8 cellular contexts compared by ENCODE assay signal in the genomic region with DNA sequence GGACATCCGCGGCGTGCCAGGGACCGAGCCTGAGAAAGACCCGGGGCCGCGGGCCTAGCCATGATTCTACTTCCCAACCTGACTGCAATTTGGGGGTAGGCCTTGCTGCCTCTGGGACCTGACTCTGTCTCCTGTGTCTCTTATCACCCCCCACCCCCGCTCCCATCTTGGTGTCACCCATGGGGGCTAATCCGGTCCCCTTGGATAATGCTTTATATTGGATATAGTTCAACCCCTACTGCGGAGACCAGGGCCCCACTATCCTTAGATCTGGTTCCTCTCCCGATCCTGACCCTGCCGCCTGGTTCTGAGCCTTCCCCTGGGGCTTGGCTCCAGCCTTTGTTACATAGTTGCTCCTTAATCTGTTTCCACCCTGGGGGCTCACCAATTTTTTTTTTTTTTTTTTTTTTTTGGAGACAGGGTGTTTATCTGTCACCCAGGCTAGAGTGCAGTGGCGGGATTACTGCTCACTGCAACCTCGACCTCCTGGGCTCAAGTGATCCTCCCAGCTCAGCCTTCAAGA. TPM values are rescaled to one million over a fixed set of nuclear protein-coding genes. Genes with fewer than 3 reads are reported as not detected.
DNase-seq lines count a peak whose midpoint lies in the region; ATAC-seq and TF ChIP-seq lines count a peak whose summit lies in the region.

No MANE protein-coding gene starts in this region.

- TF ChIP-seq RAD21 in HCT116 (IDR thresholded peaks at IDR 0.05; ENCODE audit: low read depth): no peak

- POLR2A ChIA-PET in HCT116 (lab: Charles Lee): no interaction called here
- POLR2A ChIA-PET in activated CD8-positive, alpha-beta T cell treated with anti-CD3 and anti-CD28 coated beads, Interleukin-2, amount 10 ng/mL, durations not matched to agents 7 days and 5 days (lab: Charles Lee): interaction anchor here (1.2 to 2.8 kb wide), 4 partner anchors 14 to 140 kb away, joined by 3 to 24 read pairs (median 8); a partner anchor contains a TSS

- WGBS in spleen, 5 donors: 41 to 82% (median 50%) methylated on average over 7 to 14 of the region's 14 CpGs

- peak overlapping the region; percentile 92 for H3K4me2 ChIP-seq in HCT116 (ENCODE audit: low read length)

- BruUV-seq in HCT116 (replicated peaks; lab: Mats Ljungman, UMichigan): no TSS peak

- H2AFZ ChIP-seq in HCT116 (ENCODE audit: low read depth, low read length, poor library complexity, severe bottlenecking): no peak overlapping the region

- H3K9me3 Mint-ChIP-seq in activated CD8-positive, alpha-beta T cell treated with anti-CD3 and anti-CD28 coated beads, Interleukin-2, amount 10 ng/mL, durations not matched to agents 7 days and 5 days (ENCODE audit: insufficient read depth): no peaks in the 10 kb centered on the region

- H3K36me3 ChIP-seq in HCT116 (ENCODE audit: control insufficient read depth in 1 of 2, insufficient read depth in 2 of 2, low read length in 2 of 2): no peaks in the 10 kb centered on the region
- peaks cover 2% of the 10 kb centered on the region for H3K36me3 ChIP-seq in iPS-15b (ENCODE audit: control insufficient read depth, insufficient read depth, low read length)
- H3K36me3 ChIP-seq in spleen: peaks cover 0 to 24% (median 0%) of the 10 kb centered on the region in 6 donors

- TF ChIP-seq CTCF in HCT116 (IDR thresholded peaks at IDR 0.05 in 2 of 3, conservative IDR thresholded peaks at IDR 0.05 in 1 of 3; ENCODE audit: borderline replicate concordance in 1 of 3, insufficient read depth in 1 of 3, low read depth in 2 of 3, low read length in 2 of 3) (no peak), spleen (IDR thresholded peaks at IDR 0.05 in 8 of 11, conservative IDR thresholded peaks at IDR 0.05 in 3 of 11) (no peak)

- peaks cover 14% of the 10 kb centered on the region for H3K36me3 Mint-ChIP-seq in activated CD8-positive, alpha-beta T cell treated with anti-CD3 and anti-CD28 coated beads, Interleukin-2, amount 10 ng/mL, durations not matched to agents 7 days and 5 days (ENCODE audit: low read depth)

- H3K4me1 Mint-ChIP-seq in activated CD8-positive, alpha-beta T cell treated with anti-CD3 and anti-CD28 coated beads, Interleukin-2, amount 10 ng/mL, durations not matched to agents 7 days and 5 days (ENCODE audit: low read depth): peaks cover 31% of the 10 kb centered on the region

- H3K4me1 ChIP-seq in HCT116 (ENCODE audit: control insufficient read depth in 1 of 2, insufficient read depth in 2 of 2, low read length in 2 of 2) (peaks cover 14 to 25% of the 10 kb centered on the region in 2 experiments; a peak in 3 of 4 replicates), iPS-15b (ENCODE audit: control insufficient read depth, insufficient read depth, low read length) (no peaks in the 10 kb centered on the region), spleen (peaks cover 19 to 86% (median 62%) of the 10 kb centered on the region in 6 donors)

- H3K4me3 ChIP-seq in HCT116 (replicated peaks in 1 of 2; ENCODE audit: low read depth in 1 of 2, low read length in 2 of 2) (peak overlapping the region; percentile 63 to 81), iPS-15b (ENCODE audit: low read depth, low read length) (peak overlapping the region; percentile 100), spleen (peak overlapping the region; percentile 65 to 99 (median 82))

- ATAC-seq in HCT116 (no peak), GM18870 (IDR thresholded peaks at IDR 0.05; ENCODE audit: unreplicated experiment) (no peak)
- ATAC-seq in activated CD8-positive, alpha-beta T cell treated with anti-CD3 and anti-CD28 coated beads, Interleukin-2, amount 10 ng/mL, durations not matched to agents 7 days and 5 days: no peak

- no peaks in the 10 kb centered on the region for H3K27me3 ChIP-seq in HCT116 (ENCODE audit: insufficient read depth, low read length)
- no peaks in the 10 kb centered on the region for H3K27me3 ChIP-seq in iPS-15b (ENCODE audit: control insufficient read depth, insufficient read depth, low read length)
- no peaks in the 10 kb centered on the region for H3K27me3 ChIP-seq in spleen (replicated peaks in 1 of 7)

- RAD21 ChIA-PET in HCT116 (lab: Charles Lee; ENCODE audit: low non-redundant PET in 1 of 2, low total read pairs in 2 of 2, uncharacterized antibody in 2 of 2, unreplicated experiment in 2 of 2): no interaction called here

- TF ChIP-seq POLR2A in HCT116 (IDR thresholded peaks at IDR 0.05; ENCODE audit: borderline replicate concordance, extremely low read depth, insufficient read depth, insufficient read length) (no peak), spleen (IDR thresholded peaks at IDR 0.05) (no peak)

- H3K27ac ChIP-seq in HCT116 (ENCODE audit: low read depth, low read length): peak overlapping the region; percentile 93
- H3K27ac ChIP-seq in spleen: peak overlapping the region; percentile 83 to 97 (median 94)

- H3K79me2 ChIP-seq in HCT116 (ENCODE audit: insufficient read depth, low read length): peaks cover 10% of the 10 kb centered on the region

- peak overlapping the region; percentile 52 for H3K27ac Mint-ChIP-seq in activated CD8-positive, alpha-beta T cell treated with anti-CD3 and anti-CD28 coated beads, Interleukin-2, amount 10 ng/mL, durations not matched to agents 7 days and 5 days

- H3K9me2 ChIP-seq in HCT116 (ENCODE audit: insufficient read depth): no peaks in the 10 kb centered on the region

- no peaks in the 10 kb centered on the region for H3K27me3 Mint-ChIP-seq in activated CD8-positive, alpha-beta T cell treated with anti-CD3 and anti-CD28 coated beads, Interleukin-2, amount 10 ng/mL, durations not matched to agents 7 days and 5 days (ENCODE audit: low read depth)

- CTCF ChIA-PET in HCT116 (lab: Charles Lee): interaction anchor here (2.1 kb wide), 1 partner anchor 158 kb away, joined by 12 read pairs; no protein-coding TSS in a partner anchor
- CTCF ChIA-PET in activated CD8-positive, alpha-beta T cell treated with anti-CD3 and anti-CD28 coated beads, Interleukin-2, amount 10 ng/mL, durations not matched to agents 7 days and 5 days (lab: Charles Lee): interaction anchor here (0.6 to 3.0 kb wide), 7 partner anchors 8 to 260 kb away, joined by 3 to 13 read pairs (median 4); a partner anchor contains a TSS

- intact Hi-C loops in HCT116 (cut with micrococcal nuclease) (loop anchor here (2.0 to 10.0 kb wide), 3 partner anchors 65 to 159 kb away; a partner anchor contains a TSS), spleen (cut with DNase I; ENCODE audit: low total_unique reads) (no loop called here)

- no peaks in the 10 kb centered on the region for H3K9me3 ChIP-seq in HCT116 (ENCODE audit: control insufficient read depth in 1 of 2, insufficient read depth in 1 of 2, low read depth in 1 of 2, low read length in 2 of 2)
- no peaks in the 10 kb centered on the region for H3K9me3 ChIP-seq in iPS-15b (ENCODE audit: control insufficient read depth, insufficient read depth, low read length)
- H3K9me3 ChIP-seq in spleen: no peaks in the 10 kb centered on the region

- H3K4me3 Mint-ChIP-seq in activated CD8-positive, alpha-beta T cell treated with anti-CD3 and anti-CD28 coated beads, Interleukin-2, amount 10 ng/mL, durations not matched to agents 7 days and 5 days: peak overlapping the region; percentile 75

- DNase-seq in HCT116 (ENCODE audit: low read depth, low spot score) (no peak), spleen (no peak), nucleus accumbens (lab: John Stamatoyannopoulos, UW) (no peak), NCI-H2029 treated with DMSO at 0.1 percent for 48 hours (lab: John Stamatoyannopoulos, UW) (no peak), T-helper 9 cell (no peak)
- DNase-seq in activated CD8-positive, alpha-beta T cell treated with anti-CD3 and anti-CD28 coated beads, Interleukin-2, amount 10 ng/mL, durations not matched to agents 7 days and 5 days: no peak

- peak overlapping the region; percentile 92 for H3K9ac ChIP-seq in HCT116 (ENCODE audit: low read length)
- H3K9ac ChIP-seq in iPS-15b (ENCODE audit: low read depth, low read length): no peak overlapping the region

- no peaks in the 10 kb centered on the region for H4K20me1 ChIP-seq in HCT116 (ENCODE audit: insufficient read depth)

TF ChIP-seq in HCT116, 20 proteins besides CTCF, POLR2A, EP300 and RAD21 (continues in another document):
- no peak for TF ChIP-seq ELF1 (IDR thresholded peaks at IDR 0.05; ENCODE audit: borderline replicate concordance, low read depth)

RNA-seq across cellular contexts. Expression of a gene that starts 1.3 kb away (rescaled TPM):
- total RNA-seq in HCT116 (2021; ENCODE audit: unreplicated experiment) (12.2 TPM), spleen (10 to 100 TPM; 14.7 to 31.7 (median 17.9) TPM)
- polyA plus RNA-seq in HCT116 (2012): 7.7 and 7.9 TPM in 2 replicates
- total RNA-seq in activated CD8-positive, alpha-beta T cell treated with anti-CD3 and anti-CD28 coated beads, Interleukin-2, amount 10 ng/mL, durations not matched to agents 7 days and 5 days: 10 to 100 TPM; 16.0 to 16.7 TPM
- 1 to 10 TPM; 5.0 to 7.4 (median 7.4) TPM for polyA plus RNA-seq in spleen

RNA-seq across cellular contexts. Expression of a gene that starts 1.9 kb away (rescaled TPM):
- 26.9 TPM for total RNA-seq in HCT116 (2021; ENCODE audit: unreplicated experiment)
- 33.9 and 38.7 TPM in 2 replicates for polyA plus RNA-seq in HCT116 (2012)
- total RNA-seq in activated CD8-positive, alpha-beta T cell treated with anti-CD3 and anti-CD28 coated beads, Interleukin-2, amount 10 ng/mL, durations not matched to agents 7 days and 5 days: 10 to 100 TPM; 54.0 to 55.5 TPM
- total RNA-seq in spleen: 10 to 100 TPM; 25.9 to 46.6 (median 36.3) TPM
- 100 to 1,000 TPM in 2 of 3 donors, 10 to 100 TPM in 1; 66.4 to 109 (median 105) TPM for polyA plus RNA-seq in spleen

RNA-seq across cellular contexts. Expression of a gene that starts 19.1 kb away (rescaled TPM):
- 0.64 TPM for total RNA-seq in HCT116 (2021; ENCODE audit: unreplicated experiment)
- 0.47 and 0.65 TPM in 2 replicates for polyA plus RNA-seq in HCT116 (2012)
- under 1 TPM; 0.16 to 0.24 TPM for total RNA-seq in activated CD8-positive, alpha-beta T cell treated with anti-CD3 and anti-CD28 coated beads, Interleukin-2, amount 10 ng/mL, durations not matched to agents 7 days and 5 days
- total RNA-seq in spleen: under 1 TPM in 6 of 7 donors, not detected in 1; 0.20 to 0.77 (median 0.23) TPM
- polyA plus RNA-seq in spleen: under 1 TPM; 0.17 to 0.21 (median 0.19) TPM
